ENCODE assay signal across 27 cellular contexts in the genomic region with DNA sequence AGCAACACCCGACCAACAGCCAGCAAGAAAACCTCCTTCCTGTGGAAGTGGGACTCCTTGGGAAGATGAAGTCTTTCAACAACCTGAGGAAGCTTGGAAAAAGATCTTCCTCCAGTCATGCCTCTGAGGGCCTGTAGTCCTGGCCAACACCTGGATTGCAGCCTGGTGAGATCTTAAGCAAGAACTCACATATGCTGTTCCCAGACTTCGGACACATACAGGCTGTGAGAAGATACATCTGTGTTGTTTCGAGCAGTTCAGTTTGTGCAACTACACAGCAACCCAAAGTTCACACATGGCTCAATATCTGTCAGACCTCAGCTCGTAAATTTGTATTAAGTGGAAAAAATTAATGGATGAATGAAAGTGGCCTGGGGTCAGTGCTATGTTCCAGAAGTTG.
"Had no signal": no experiment of that assay in that cellular context is flagged by ENCODE, and none has a peak within 500 bp of the region (broad histone marks: within the 10 kb centered on the region; RNA-seq: fewer than 3 reads in every experiment).

No MANE protein-coding gene starts in this region.

- H3K9me3 ChIP-seq: lower lobe of right lung, neutrophil, ovary, suprapubic skin, thoracic aorta, tibial artery, upper lobe of right lung had no signal

- H3K36me3 ChIP-seq: lower lobe of right lung, neural progenitor cell, neutrophil, ovary, spleen, suprapubic skin, thoracic aorta, tibial artery, upper lobe of right lung had no signal

- H3K36me3 Mint-ChIP-seq: naive thymus-derived CD8-positive, alpha-beta T cell; neural progenitor cell; stimulated activated effector memory CD8-positive, alpha-beta T cell treated with anti-CD3 and anti-CD28 coated beads, Interleukin-12 subunit alpha, Interleukin-12 subunit beta, amount 100 ng/mL, for 72 hours had no signal

- H3K4me1 ChIP-seq: lower lobe of right lung, spleen, suprapubic skin, tibial artery, upper lobe of right lung had no signal

- ATAC-seq: left cardiac atrium; left lobe of liver; lower lobe of right lung; naive thymus-derived CD8-positive, alpha-beta T cell; right cardiac atrium; sciatic nerve had no signal

- H3K4me3 ChIP-seq: lower lobe of right lung, neural progenitor cell, ovary, spleen, suprapubic skin, thoracic aorta, tibial artery, upper lobe of right lung had no signal

- H3K9me3 Mint-ChIP-seq: naive thymus-derived CD8-positive, alpha-beta T cell; stimulated activated effector memory CD8-positive, alpha-beta T cell treated with anti-CD3 and anti-CD28 coated beads, Interleukin-12 subunit alpha, Interleukin-12 subunit beta, amount 100 ng/mL, for 72 hours; stimulated activated naive CD8-positive, alpha-beta T cell treated with anti-CD3 and anti-CD28 coated beads, Interleukin-15, Interleukin-2, amounts not matched to agents 100 ng/mL and 50 ng/mL, for 24 hours had no signal

- H3K4me3 Mint-ChIP-seq: naive thymus-derived CD8-positive, alpha-beta T cell; nephron; neural progenitor cell; stimulated activated effector memory CD8-positive, alpha-beta T cell treated with anti-CD3 and anti-CD28 coated beads, Interleukin-12 subunit alpha, Interleukin-12 subunit beta, amount 100 ng/mL, for 72 hours; stimulated activated naive CD8-positive, alpha-beta T cell treated with anti-CD3 and anti-CD28 coated beads, Interleukin-15, Interleukin-2, amounts not matched to agents 100 ng/mL and 50 ng/mL, for 24 hours had no signal

- H3K4me1 Mint-ChIP-seq: stimulated activated effector memory CD8-positive, alpha-beta T cell treated with anti-CD3 and anti-CD28 coated beads, Interleukin-12 subunit alpha, Interleukin-12 subunit beta, amount 100 ng/mL, for 72 hours had no signal

- H3K27me3 Mint-ChIP-seq: stimulated activated naive CD8-positive, alpha-beta T cell treated with anti-CD3 and anti-CD28 coated beads, Interleukin-15, Interleukin-2, amounts not matched to agents 100 ng/mL and 50 ng/mL, for 24 hours had no signal

- H3K27me3 ChIP-seq: neural progenitor cell, ovary, suprapubic skin, tibial artery had no signal

- DNase-seq: hippocampal formation; kidney glomerular epithelial cell; left cardiac atrium; lower lobe of right lung; mammary epithelial cell; mesenchymal stem cell; naive thymus-derived CD8-positive, alpha-beta T cell; occipital lobe; ovary; right cardiac atrium; small intestine; spleen; stimulated activated CD4-positive, alpha-beta T cell treated with anti-CD3 and anti-CD28 coated beads, Interleukin-4, amount 100 ng/mL, for 24 hours; stimulated activated naive CD4-positive, alpha-beta T cell; tibial artery; trophoblast cell; upper lobe of right lung had no signal

- H3K27ac ChIP-seq: lower lobe of right lung, neural progenitor cell, neutrophil, ovary, spleen, suprapubic skin, thoracic aorta, tibial artery, upper lobe of right lung had no signal

- H3K27ac Mint-ChIP-seq: naive thymus-derived CD8-positive, alpha-beta T cell; nephron; neural progenitor cell; progenitor cell of endocrine pancreas; stimulated activated effector memory CD8-positive, alpha-beta T cell treated with anti-CD3 and anti-CD28 coated beads, Interleukin-12 subunit alpha, Interleukin-12 subunit beta, amount 100 ng/mL, for 72 hours; stimulated activated naive CD8-positive, alpha-beta T cell treated with anti-CD3 and anti-CD28 coated beads, Interleukin-15, Interleukin-2, amounts not matched to agents 100 ng/mL and 50 ng/mL, for 24 hours had no signal
